29 cellular contexts compared by ENCODE assay signal in genomic region chr11:132115454-132115853, GRCh38.
A peak's percentile ranks its signal among the peaks of the same experiment; 100 is the strongest.
DNase-seq lines count a peak whose midpoint lies in the region; FAIRE-seq and TF ChIP-seq lines count a peak whose summit lies in the region.
"Had no signal": no experiment of that assay in that cellular context is flagged by ENCODE, and none has a peak within 500 bp of the region (broad histone marks: within the 10 kb centered on the region; RNA-seq: fewer than 3 reads in every experiment).

No MANE protein-coding gene starts in this region.

- no peak overlapping the region for H3K27ac ChIP-seq in endodermal cell (ENCODE audit: low read depth, low read length)
- H3K27ac ChIP-seq: adrenal gland, cardiac muscle cell, parathyroid adenoma, thyroid gland had no signal

- no peak overlapping the region for H3K4me3 Mint-ChIP-seq in endodermal cell
- H3K4me3 Mint-ChIP-seq: CD4-positive, CD25-positive, alpha-beta regulatory T cell; immature natural killer cell; natural killer cell treated with Interleukin-12 subunit alpha and Interleukin-12 subunit beta and Interleukin-15 and Interleukin-18, amount 100 ng/mL, for 72 hours; stimulated activated naive CD8-positive, alpha-beta T cell treated with anti-CD3 and anti-CD28 coated beads, Interleukin-15, Interleukin-2, amounts not matched to agents 100 ng/mL and 50 ng/mL, for 24 hours had no signal

- peaks cover 44% of the 10 kb centered on the region for H3K4me1 Mint-ChIP-seq in endodermal cell
- H3K4me1 Mint-ChIP-seq: CD4-positive, CD25-positive, alpha-beta regulatory T cell; immature natural killer cell had no signal

- peaks cover 15% of the 10 kb centered on the region for H3K27me3 ChIP-seq in endodermal cell (ENCODE audit: control insufficient read depth, insufficient read depth, low read length, poor library complexity, severe bottlenecking)
- H3K27me3 ChIP-seq: adrenal gland, thyroid gland had no signal

- no peaks in the 10 kb centered on the region for H3K36me3 ChIP-seq in endodermal cell (ENCODE audit: control insufficient read depth, insufficient read depth, low read length)
- H3K36me3 ChIP-seq: adrenal gland, cardiac muscle cell, thyroid gland had no signal

- H3K27ac Mint-ChIP-seq in endodermal cell: no peak overlapping the region
- H3K27ac Mint-ChIP-seq: CD4-positive, CD25-positive, alpha-beta regulatory T cell; immature natural killer cell; natural killer cell treated with Interleukin-12 subunit alpha and Interleukin-12 subunit beta and Interleukin-15 and Interleukin-18, amount 100 ng/mL, for 72 hours; stimulated activated naive CD8-positive, alpha-beta T cell treated with anti-CD3 and anti-CD28 coated beads, Interleukin-15, Interleukin-2, amounts not matched to agents 100 ng/mL and 50 ng/mL, for 24 hours had no signal

- intact Hi-C loops in posterior cingulate gyrus (cut with DNase I): no loop called here

- WGBS in endodermal cell (ENCODE audit: insufficient coverage in 1 of 2, insufficient read length in 1 of 2), 2 experiments: 84 to 87% methylated on average over 4 to 5 of the region's 5 CpGs

- no peak overlapping the region for H3K9ac ChIP-seq in endodermal cell (ENCODE audit: extremely low read depth, low read length, poor library complexity, severe bottlenecking)
- H3K9ac ChIP-seq: parathyroid adenoma had no signal

- FAIRE-seq in GM12891 (lab: Jason Lieb, UNC): no peak
- FAIRE-seq: D721Med had no signal

- no peaks in the 10 kb centered on the region for H3K9me3 ChIP-seq in endodermal cell (ENCODE audit: control insufficient read depth, low read length)
- H3K9me3 ChIP-seq: adrenal gland, thyroid gland had no signal

- H3K27me3 Mint-ChIP-seq in endodermal cell (ENCODE audit: insufficient read depth): peaks cover 21% of the 10 kb centered on the region
- H3K27me3 Mint-ChIP-seq: CD4-positive, CD25-positive, alpha-beta regulatory T cell; natural killer cell treated with Interleukin-12 subunit alpha and Interleukin-12 subunit beta and Interleukin-15 and Interleukin-18, amount 100 ng/mL, for 72 hours; stimulated activated naive CD8-positive, alpha-beta T cell treated with anti-CD3 and anti-CD28 coated beads, Interleukin-15, Interleukin-2, amounts not matched to agents 100 ng/mL and 50 ng/mL, for 24 hours had no signal

- DNase-seq in M059J (ENCODE audit: low read depth) (peak; percentile 12), endodermal cell (peak; percentile 64), kidney glomerular epithelial cell (lab: John Stamatoyannopoulos, UW) (peak; percentile 7), posterior cingulate gyrus (no peak), GM12891 (ENCODE audit: insufficient read length, low spot score) (no peak), HK-2 (ENCODE audit: unreplicated experiment) (no peak)
- no peak for DNase-seq in activated CD4-positive, alpha-beta T cell treated with anti-CD3 and anti-CD28 coated beads, Interleukin-2, amount 50 U/mL, for 48 hours
- DNase-seq: activated CD4-positive, alpha-beta T cell treated with anti-CD3 and anti-CD28 coated beads for 48 hours; activated naive CD4-positive, alpha-beta T cell; activated T-cell treated with anti-CD3 and anti-CD28 coated beads, Interleukin-2, amount 50 U/mL, for 48 hours; adrenal gland; CD4-positive, CD25-positive, alpha-beta regulatory T cell; cortex of kidney; foreskin fibroblast; immature natural killer cell; left ventricle myocardium superior; NCI-H1092 treated with DMSO at 0.1 percent for 48 hours; NCI-H2029; NCI-H2227 treated with DMSO at 0.1 percent for 48 hours; NCI-H69; RPMI8226; stimulated activated CD4-positive, alpha-beta T cell treated with anti-CD3 and anti-CD28 coated beads, Interleukin-15, amount 100 ng/mL, for 24 hours; T-helper 2 cell; thyroid gland had no signal

- no peaks in the 10 kb centered on the region for H3K9me3 Mint-ChIP-seq in endodermal cell
- H3K9me3 Mint-ChIP-seq: stimulated activated naive CD8-positive, alpha-beta T cell treated with anti-CD3 and anti-CD28 coated beads, Interleukin-15, Interleukin-2, amounts not matched to agents 100 ng/mL and 50 ng/mL, for 24 hours had no signal

- peaks cover 5% of the 10 kb centered on the region for H3K4me1 ChIP-seq in endodermal cell (ENCODE audit: control insufficient read depth, insufficient read depth, low read length)
- H3K4me1 ChIP-seq: adrenal gland, thyroid gland had no signal

- no peak for TF ChIP-seq POLR2A in GM12891 (IDR thresholded peaks at IDR 0.05; ENCODE audit: low read depth, low read length)

- no peak overlapping the region for H3K4me3 ChIP-seq in endodermal cell (ENCODE audit: low read length)
- H3K4me3 ChIP-seq: adrenal gland, cardiac muscle cell, thyroid gland had no signal

- H3K36me3 Mint-ChIP-seq in endodermal cell (ENCODE audit: low read depth): no peaks in the 10 kb centered on the region
- H3K36me3 Mint-ChIP-seq: CD4-positive, CD25-positive, alpha-beta regulatory T cell; immature natural killer cell; natural killer cell treated with Interleukin-12 subunit alpha and Interleukin-12 subunit beta and Interleukin-15 and Interleukin-18, amount 100 ng/mL, for 72 hours had no signal

- no peak for TF ChIP-seq CTCF in endodermal cell (conservative IDR thresholded peaks at IDR 0.05)

TF ChIP-seq in GM12891, 5 proteins besides CTCF, POLR2A, EP300 and RAD21:
- TF ChIP-seq SPI1 (IDR thresholded peaks at IDR 0.05; ENCODE audit: low read depth, low read length): no peak
- TF ChIP-seq TAF1 (IDR thresholded peaks at IDR 0.05; ENCODE audit: low read depth, low read length): no peak
- no peak for TF ChIP-seq POLR2AphosphoS5 (IDR thresholded peaks at IDR 0.05; ENCODE audit: low read depth, low read length)
- TF ChIP-seq POU2F2 (IDR thresholded peaks at IDR 0.05; ENCODE audit: low read depth, low read length): no peak

Comparison
In these comparisons a context has a peak if more than half of its experiments do, and no peak if none do; other contexts are left out.
1. DNase-seq: peak in M059J (single experiment), endodermal cell (single experiment) and kidney glomerular epithelial cell (single experiment); none in posterior cingulate gyrus (0 of 10), GM12891 (single experiment), HK-2 (single experiment) and activated CD4-positive, alpha-beta T cell treated with anti-CD3 and anti-CD28 coated beads, Interleukin-2, amount 50 U/mL, for 48 hours (0 of 2).